In the genomic region with DNA sequence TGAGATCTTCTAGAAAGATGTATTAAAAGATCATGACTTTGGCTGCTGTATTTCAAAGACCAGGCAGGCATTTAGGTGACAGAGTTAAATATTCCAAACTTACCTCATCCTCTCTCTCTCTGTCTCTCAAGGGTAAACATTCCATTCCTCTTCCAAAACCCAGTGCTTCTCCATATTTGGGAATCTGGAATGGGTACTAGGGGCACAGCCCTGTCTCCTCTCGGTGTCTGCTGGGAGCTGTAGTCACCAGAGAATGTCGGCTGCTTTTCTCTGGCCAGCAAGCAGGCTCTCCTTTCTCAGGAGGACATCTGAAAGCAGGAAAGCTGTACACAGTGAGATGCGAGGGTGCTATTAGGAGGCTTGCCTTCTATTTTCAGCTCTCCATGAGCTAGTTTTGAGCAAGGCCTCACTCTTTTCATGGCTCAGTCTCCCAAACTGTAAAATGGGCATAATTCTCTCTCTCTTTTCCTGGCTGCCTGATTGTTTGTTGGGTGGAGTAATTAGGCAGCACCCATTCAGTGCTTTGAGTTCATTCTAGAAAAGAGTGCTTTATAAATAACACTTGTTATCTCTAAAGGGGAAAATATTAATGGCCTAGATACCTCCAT, we compare ENCODE assay signal across 12 cellular contexts. TPM values are rescaled to one million over a fixed set of nuclear protein-coding genes. Genes with fewer than 3 reads are reported as not detected.
A peak's percentile ranks its signal among the peaks of the same experiment; 100 is the strongest.
DNase-seq lines count a peak whose midpoint lies in the region; ATAC-seq and TF ChIP-seq lines count a peak whose summit lies in the region.
"Had no signal": no experiment of that assay in that cellular context is flagged by ENCODE, and none has a peak within 500 bp of the region (broad histone marks: within the 10 kb centered on the region; RNA-seq: fewer than 3 reads in every experiment).

No MANE protein-coding gene starts in this region.

- no peaks in the 10 kb centered on the region for H4K20me1 ChIP-seq in osteoblast (ENCODE audit: insufficient read depth, low read length)

- no peak for TF ChIP-seq POLR2A in gastroesophageal sphincter (IDR thresholded peaks at IDR 0.05)

- H3K9me3 ChIP-seq in RWPE2 (ENCODE audit: severe bottlenecking) (no peaks in the 10 kb centered on the region), gastroesophageal sphincter (no peaks in the 10 kb centered on the region), osteoblast (ENCODE audit: low read depth, low read length) (no peaks in the 10 kb centered on the region)

- peak; percentile 80 for DNase-seq in AG08395 (ENCODE audit: low spot score)
- DNase-seq in RWPE2 (ENCODE audit: low spot score): no peak
- DNase-seq in osteoblast (ENCODE audit: insufficient read length, low spot score, missing footprints): peak; percentile 84
- DNase-seq in hypothalamus (lab: John Stamatoyannopoulos, UW): no peak
- DNase-seq in OCI-M1 (lab: John Stamatoyannopoulos, UW): no peak
- DNase-seq: ACHN; activated naive CD8-positive, alpha-beta T cell treated with anti-CD3 and anti-CD28 coated beads, Interleukin-2, amount 50 U/mL, for 24 hours; NCI-H1930; nephron progenitor cell had no signal

- TF ChIP-seq EP300 in gastroesophageal sphincter (IDR thresholded peaks at IDR 0.05): no peak

- no peak for TF ChIP-seq CTCF in RWPE2 (IDR thresholded peaks at IDR 0.05; ENCODE audit: poor library complexity, severe bottlenecking)
- no peak for TF ChIP-seq CTCF in gastroesophageal sphincter (IDR thresholded peaks at IDR 0.05)
- TF ChIP-seq CTCF in osteoblast (IDR thresholded peaks at IDR 0.05; ENCODE audit: extremely low read depth, low read depth, low read length): no peak

- H3K36me3 ChIP-seq in RWPE2 (ENCODE audit: low read depth) (no peaks in the 10 kb centered on the region), gastroesophageal sphincter (no peaks in the 10 kb centered on the region), osteoblast (ENCODE audit: insufficient read depth, low read length) (no peaks in the 10 kb centered on the region)

- H3K4me1 ChIP-seq in RWPE2 (ENCODE audit: insufficient read depth, poor library complexity, severe bottlenecking) (peaks cover 20% of the 10 kb centered on the region), gastroesophageal sphincter (peaks cover 0 to 38% (median 12%) of the 10 kb centered on the region in 3 donors), osteoblast (ENCODE audit: insufficient read depth, low read length) (peaks cover 13% of the 10 kb centered on the region)

- peak overlapping the region; percentile 31 for H3K4me2 ChIP-seq in osteoblast (ENCODE audit: insufficient read depth, low read length)

- H2AFZ ChIP-seq in osteoblast (ENCODE audit: low read length): peak overlapping the region; percentile 81

- no peak overlapping the region for H3K27ac ChIP-seq in RWPE2 (ENCODE audit: poor library complexity, severe bottlenecking)
- peak overlapping the region; percentile 88 to 93 (median 92) for H3K27ac ChIP-seq in gastroesophageal sphincter
- no peak overlapping the region for H3K27ac ChIP-seq in osteoblast (ENCODE audit: low read depth, low read length)

- H3K4me3 ChIP-seq in RWPE2 (ENCODE audit: severe bottlenecking): no peak overlapping the region
- H3K4me3 ChIP-seq in gastroesophageal sphincter: peak overlapping the region in 1 of 2 donors; percentile 34
- no peak overlapping the region for H3K4me3 ChIP-seq in osteoblast (ENCODE audit: insufficient read depth, low read length)

- ATAC-seq in RWPE2 (ENCODE audit: low read depth) (peak; percentile 17; the same call in 1 of the 3 replicates), gastroesophageal sphincter (peak; percentile 94), GM21717 (IDR thresholded peaks at IDR 0.05; ENCODE audit: unreplicated experiment) (no peak), HG03460 (IDR thresholded peaks at IDR 0.05; ENCODE audit: unreplicated experiment) (no peak)
- ATAC-seq: activated naive CD8-positive, alpha-beta T cell treated with anti-CD3 and anti-CD28 coated beads, Interleukin-2, amount 50 U/mL, for 24 hours had no signal

- 11 to 33% methylated on average over 1 to 2 of the region's 3 CpGs for WGBS in gastroesophageal sphincter (ENCODE audit: low coverage in 1 of 2), 2 donors

- H3K79me2 ChIP-seq in osteoblast (ENCODE audit: insufficient read depth, low read length): no peaks in the 10 kb centered on the region

- H3K27me3 ChIP-seq in RWPE2 (ENCODE audit: insufficient read depth, poor library complexity, severe bottlenecking): no peaks in the 10 kb centered on the region
- no peaks in the 10 kb centered on the region for H3K27me3 ChIP-seq in gastroesophageal sphincter
- no peaks in the 10 kb centered on the region for H3K27me3 ChIP-seq in osteoblast (ENCODE audit: insufficient read depth, low read length)

RNA-seq across cellular contexts. Expression of a gene that starts 9.3 kb away (rescaled TPM):
- total RNA-seq in gastroesophageal sphincter: 10 to 100 TPM; 19.5 to 34.9 (median 27.4) TPM
- 25.3 and 26.8 TPM in 2 replicates for total RNA-seq in osteoblast

RNA-seq across cellular contexts. Expression of a gene that starts 42.1 kb away (rescaled TPM):
- total RNA-seq in gastroesophageal sphincter: 10 to 100 TPM in 2 of 4 donors, 1 to 10 TPM in 2; 1.3 to 12.9 (median 7.6) TPM
- 0.29 and 0.36 TPM in 2 replicates for total RNA-seq in osteoblast

RNA-seq across cellular contexts. Expression of a gene that starts 44.1 kb away (rescaled TPM):
- 100 to 1,000 TPM in 1 of 4 donors, 10 to 100 TPM in 3; 37.3 to 120 (median 51.5) TPM for total RNA-seq in gastroesophageal sphincter
- total RNA-seq in osteoblast: 35.1 and 39.5 TPM in 2 replicates

Comparison
In these comparisons a context has a peak if more than half of its experiments do, and no peak if none do; other contexts are left out.
1. DNase-seq: peak in AG08395 (single experiment) and osteoblast (single experiment); none in RWPE2 (single experiment), hypothalamus (0 of 51) and OCI-M1 (single experiment).
2. ATAC-seq: peak in RWPE2 (single experiment) and gastroesophageal sphincter (single experiment); none in GM21717 (single experiment) and HG03460 (single experiment).
3. H3K27ac ChIP-seq: peak in gastroesophageal sphincter (4 of 4); none in RWPE2 (single experiment) and osteoblast (single experiment).